1 cellular context compared by ENCODE assay signal in the genomic region with DNA sequence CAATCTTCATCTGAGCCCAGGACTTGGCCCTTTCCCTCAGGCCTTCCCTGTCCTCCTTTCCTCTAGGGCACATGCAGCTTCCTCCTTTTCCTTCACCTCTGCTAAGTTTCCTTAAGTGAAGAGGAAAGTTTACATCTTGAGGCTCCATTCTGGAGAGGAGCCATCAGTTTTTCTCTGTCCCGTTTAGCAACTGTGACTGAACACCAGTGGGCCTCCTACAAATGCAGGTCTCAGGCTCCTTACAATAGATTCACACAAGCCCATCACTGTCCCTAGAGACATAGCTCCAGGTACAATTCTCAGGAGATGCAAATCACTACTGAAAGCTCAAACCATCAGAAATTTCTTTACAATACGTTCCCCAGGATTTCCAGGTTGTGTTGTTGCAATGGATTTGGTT.
TF ChIP-seq lines count a peak whose summit lies in the region.

No MANE protein-coding gene starts in this region.

TF ChIP-seq in endothelial cell of umbilical vein, 7 proteins besides CTCF, POLR2A, EP300 and RAD21:
- TF ChIP-seq, protein P1, sequence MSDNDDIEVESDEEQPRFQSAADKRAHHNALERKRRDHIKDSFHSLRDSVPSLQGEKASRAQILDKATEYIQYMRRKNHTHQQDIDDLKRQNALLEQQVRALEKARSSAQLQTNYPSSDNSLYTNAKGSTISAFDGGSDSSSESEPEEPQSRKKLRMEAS (IDR thresholded peaks at IDR 0.05; ENCODE audit: insufficient read depth, insufficient read length): no peak
- TF ChIP-seq MYC (IDR thresholded peaks at IDR 0.05; ENCODE audit: low read depth, low read length) (no peak), FOS (IDR thresholded peaks at IDR 0.05; ENCODE audit: borderline replicate concordance, insufficient read depth, low read length) (no peak), JUN (IDR thresholded peaks at IDR 0.05; ENCODE audit: borderline replicate concordance, insufficient read depth, insufficient read length, low read depth) (no peak), EZH2 (IDR thresholded peaks at IDR 0.05; ENCODE audit: borderline replicate concordance, low read depth, low read length, severe bottlenecking) (no peak), GATA2 (IDR thresholded peaks at IDR 0.05; ENCODE audit: insufficient read depth, insufficient read length, low read depth, low read length) (no peak), POLR2AphosphoS5 (IDR thresholded peaks at IDR 0.05; ENCODE audit: insufficient read depth, low read depth, low read length) (no peak)
